In the genomic region with DNA sequence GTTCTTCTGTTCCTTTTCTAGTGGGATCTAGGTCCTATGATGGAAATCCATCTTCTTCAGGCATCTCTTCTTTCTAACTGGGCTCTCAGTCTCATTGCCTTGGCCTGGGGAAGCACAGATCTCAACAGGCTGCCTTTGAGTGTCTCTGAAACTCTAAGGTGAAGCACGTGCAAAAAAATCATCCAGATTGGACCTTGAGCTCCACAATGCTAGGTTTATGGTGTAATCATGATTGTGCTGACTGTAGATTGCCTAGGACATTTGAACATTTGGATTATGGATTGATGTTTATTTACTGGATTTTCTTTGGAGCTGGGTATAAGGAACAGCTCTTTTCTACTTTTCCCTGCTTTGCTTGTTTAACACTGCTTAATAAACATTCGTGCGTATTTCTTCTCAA, we compare ENCODE assay signal across 17 cellular contexts.
DNase-seq lines count a peak whose midpoint lies in the region; ATAC-seq, FAIRE-seq and TF ChIP-seq lines count a peak whose summit lies in the region.
"Had no signal": no experiment of that assay in that cellular context is flagged by ENCODE, and none has a peak within 500 bp of the region (broad histone marks: within the 10 kb centered on the region; RNA-seq: fewer than 3 reads in every experiment).

No MANE protein-coding gene starts in this region.

- no peaks in the 10 kb centered on the region for H3K4me1 ChIP-seq in colonic mucosa
- H3K4me1 ChIP-seq in small intestine (ENCODE audit: control insufficient read depth in 2 of 2, insufficient read depth in 1 of 2, low read depth in 1 of 2, low read length in 1 of 2) = no peaks in the 10 kb centered on the region
- no peaks in the 10 kb centered on the region for H3K4me1 ChIP-seq in CD8-positive, alpha-beta memory T cell (ENCODE audit: insufficient read depth, low read length)
- H3K4me1 ChIP-seq: Caco-2, HAP-1 had no signal

- H3K36me3 ChIP-seq in colonic mucosa (no peaks in the 10 kb centered on the region), small intestine (ENCODE audit: control insufficient read depth in 2 of 2, insufficient read depth in 2 of 2, low read length in 2 of 2) (no peaks in the 10 kb centered on the region)
- H3K36me3 ChIP-seq in CD8-positive, alpha-beta memory T cell (ENCODE audit: insufficient read depth, low read length) = no peaks in the 10 kb centered on the region
- H3K36me3 ChIP-seq: HAP-1 had no signal

- H3K27me3 ChIP-seq in colonic mucosa (no peaks in the 10 kb centered on the region), small intestine (ENCODE audit: control insufficient read depth in 2 of 2, insufficient read depth in 2 of 2, low read length in 2 of 2) (no peaks in the 10 kb centered on the region)
- H3K27me3 ChIP-seq in CD8-positive, alpha-beta memory T cell (ENCODE audit: insufficient read depth, low read length, poor library complexity, severe bottlenecking) = no peaks in the 10 kb centered on the region

- POLR2A ChIA-PET in CD8-positive, alpha-beta memory T cell (lab: Charles Lee) = no interaction called here

- ATAC-seq in left colon (peak; percentile 95), HG02642 (IDR thresholded peaks at IDR 0.05; ENCODE audit: poor library complexity, unreplicated experiment) (no peak)

- H3K9me3 ChIP-seq in colonic mucosa (no peaks in the 10 kb centered on the region), small intestine (ENCODE audit: control insufficient read depth, low read depth) (no peaks in the 10 kb centered on the region)
- H3K9me3 ChIP-seq in CD8-positive, alpha-beta memory T cell (ENCODE audit: low read length) = no peaks in the 10 kb centered on the region

- H3K27ac ChIP-seq in colonic mucosa (no peak overlapping the region), small intestine (ENCODE audit: low read depth in 1 of 2, low read length in 1 of 2) (no peak overlapping the region)
- no peak overlapping the region for H3K27ac ChIP-seq in CD8-positive, alpha-beta memory T cell (ENCODE audit: low read depth, low read length)

- H3K9me3 Mint-ChIP-seq in CD8-positive, alpha-beta memory T cell = peaks cover 7 to 25% (median 17%) of the 10 kb centered on the region in 5 donors

- H3K36me3 Mint-ChIP-seq in CD8-positive, alpha-beta memory T cell = peaks cover 2 to 13% (median 3%) of the 10 kb centered on the region in 3 donors

- DNase-seq in colonic mucosa (peak; percentile 33), left colon (peak in 1 of 2 donors; percentile 6), small intestine (peak; percentile 89), NCI-H146 treated with DMSO at 0.1 percent for 48 hours (lab: John Stamatoyannopoulos, UW; ENCODE audit: unreplicated experiment) (no peak)
- no peak for DNase-seq in CD8-positive, alpha-beta memory T cell
- DNase-seq: C1 segment of cervical spinal cord; Caco-2; CD4-positive, alpha-beta memory T cell; DMS153; DND-41; GOT3; HFFc6 had no signal

- CTCF ChIA-PET in CD8-positive, alpha-beta memory T cell (lab: Charles Lee) = no interaction called here

- no peak overlapping the region for H3K4me3 Mint-ChIP-seq in CD8-positive, alpha-beta memory T cell
- H3K4me3 Mint-ChIP-seq: CD4-positive, alpha-beta memory T cell; HFFc6 had no signal

- H3K9ac ChIP-seq in colonic mucosa (ENCODE audit: low read depth in 2 of 2, low read length in 2 of 2) = no peak overlapping the region

- no peak for TF ChIP-seq CTCF in colonic mucosa (IDR thresholded peaks at IDR 0.05)

- no peak overlapping the region for H3K4me3 ChIP-seq in colonic mucosa
- H3K4me3 ChIP-seq in small intestine (ENCODE audit: low read depth in 1 of 2, low read length in 2 of 2) = no peak overlapping the region
- H3K4me3 ChIP-seq in CD8-positive, alpha-beta memory T cell (ENCODE audit: low read length) = no peak overlapping the region
- H3K4me3 ChIP-seq: HAP-1 had no signal

- intact Hi-C loops in colonic mucosa (cut with DNase I) = no loop called here
- intact Hi-C loops in left colon (cut with DNase I, micrococcal nuclease) = no loop called here

- H3K27me3 Mint-ChIP-seq in CD8-positive, alpha-beta memory T cell = peaks cover 3% of the 10 kb centered on the region in 2 donors
- H3K27me3 Mint-ChIP-seq: CD4-positive, alpha-beta memory T cell had no signal

- no peak overlapping the region for H3K27ac Mint-ChIP-seq in CD8-positive, alpha-beta memory T cell
- H3K27ac Mint-ChIP-seq: CD4-positive, alpha-beta memory T cell; HFFc6 had no signal

- FAIRE-seq in small intestine (lab: Jason Lieb, UNC) = no peak
- FAIRE-seq: G401.6, GM12892, H54 had no signal

- WGBS in small intestine, 3 donors = 42 to 75% (median 61%) methylated on average over 3 of the region's 3 CpGs

- H3K4me1 Mint-ChIP-seq in CD8-positive, alpha-beta memory T cell = no peaks in the 10 kb centered on the region
- H3K4me1 Mint-ChIP-seq: CD4-positive, alpha-beta memory T cell had no signal

Comparison
In these comparisons a context has a peak if more than half of its experiments do, and no peak if none do; other contexts are left out.
1. DNase-seq: peak in colonic mucosa (single experiment) and small intestine (single experiment); none in CD8-positive, alpha-beta memory T cell (0 of 5) and NCI-H146 treated with DMSO at 0.1 percent for 48 hours (single experiment).